14 cellular contexts compared by ENCODE assay signal in the genomic region with DNA sequence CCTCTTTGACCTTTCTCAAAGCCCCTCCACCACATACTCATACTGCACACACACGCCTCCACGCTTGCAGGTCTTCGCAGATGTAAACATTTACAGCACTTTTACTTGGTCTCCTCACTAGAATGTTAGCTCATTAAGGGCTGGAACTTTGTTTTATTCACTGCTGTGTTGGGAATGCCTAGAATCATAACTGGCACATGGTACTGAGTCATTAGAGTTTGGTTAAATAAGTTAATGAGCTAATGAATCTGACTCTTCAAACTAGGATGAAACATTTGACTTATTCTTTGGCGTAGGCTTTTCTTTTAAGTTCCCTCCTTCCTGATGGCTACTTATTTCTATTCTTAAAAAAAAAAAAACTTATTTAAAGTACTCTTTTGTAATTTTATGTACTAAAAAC. TPM values are rescaled to one million over a fixed set of nuclear protein-coding genes. Genes with fewer than 3 reads are reported as not detected.
DNase-seq lines count a peak whose midpoint lies in the region; ATAC-seq and TF ChIP-seq lines count a peak whose summit lies in the region.
"Had no signal": no experiment of that assay in that cellular context is flagged by ENCODE, and none has a peak within 500 bp of the region (broad histone marks: within the 10 kb centered on the region; RNA-seq: fewer than 3 reads in every experiment).

No MANE protein-coding gene starts in this region.

- H2BK5ac ChIP-seq in IMR-90 (ENCODE audit: low read depth, low read length, poor library complexity, severe bottlenecking): no peak overlapping the region

- no peak for TF ChIP-seq POLR2A in IMR-90 (IDR thresholded peaks at IDR 0.05; ENCODE audit: low read depth, low read length)

- intact Hi-C loops in IMR-90 (cut with micrococcal nuclease): no loop called here
- intact Hi-C loops in activated T-helper 2 cell treated with anti-CD3 and anti-CD28 coated beads, Interferon-gamma antibody, Interleukin-2, Interleukin-4, amounts not matched to agents 10 μg/mL and 5 μg/mL and 100 μg/mL, durations not matched to agents 14 hours and 24 hours and 36 hours (cut with micrococcal nuclease): no loop called here

- DNase-seq in IMR-90: peak; percentile 14
- DNase-seq in epithelial cell of esophagus (ENCODE audit: low read depth): peak; percentile 43
- DNase-seq in memory B cell (ENCODE audit: low spot score in 2 of 2): no peak
- no peak for DNase-seq in activated T-helper 2 cell treated with anti-CD3 and anti-CD28 coated beads, Interferon-gamma antibody, Interleukin-2, Interleukin-4, amounts not matched to agents 10 μg/mL and 5 μg/mL and 100 μg/mL, durations not matched to agents 14 hours and 24 hours and 36 hours (ENCODE audit: low spot score)
- DNase-seq in stimulated activated CD4-positive, alpha-beta T cell treated with anti-CD3 and anti-CD28 coated beads, Interleukin-4, amount 100 ng/mL, for 24 hours: no peak
- DNase-seq in NAMALWA (ENCODE audit: low spot score): no peak
- DNase-seq in HuH-7 (ENCODE audit: low spot score): no peak
- DNase-seq: C1 segment of cervical spinal cord; CD4-positive, alpha-beta T cell; DMS79 treated with DMSO at 0.1 percent for 48 hours; EL; H7 had no signal

- no peaks in the 10 kb centered on the region for H3K27me3 Mint-ChIP-seq in memory B cell
- H3K27me3 Mint-ChIP-seq in activated T-helper 2 cell treated with anti-CD3 and anti-CD28 coated beads, Interferon-gamma antibody, Interleukin-2, Interleukin-4, amounts not matched to agents 10 μg/mL and 5 μg/mL and 100 μg/mL, durations not matched to agents 14 hours and 24 hours and 36 hours (ENCODE audit: low read depth): no peaks in the 10 kb centered on the region
- H3K27me3 Mint-ChIP-seq: B cell; CD4-positive, alpha-beta T cell had no signal

- H2AK9ac ChIP-seq in IMR-90 (replicated peaks; ENCODE audit: low read depth, low read length, poor library complexity): no peak overlapping the region

- peak overlapping the region; percentile 72 for H3K27ac Mint-ChIP-seq in memory B cell
- H3K27ac Mint-ChIP-seq in activated T-helper 2 cell treated with anti-CD3 and anti-CD28 coated beads, Interferon-gamma antibody, Interleukin-2, Interleukin-4, amounts not matched to agents 10 μg/mL and 5 μg/mL and 100 μg/mL, durations not matched to agents 14 hours and 24 hours and 36 hours: no peak overlapping the region
- H3K27ac Mint-ChIP-seq: B cell; CD4-positive, alpha-beta T cell had no signal

- CTCF ChIA-PET in IMR-90 (lab: Yijun Ruan, JAX): interaction anchor here (1.2 kb wide), 1 partner anchor 25 kb away, joined by 3 read pairs; no protein-coding TSS in a partner anchor

- H3K79me1 ChIP-seq in IMR-90 (ENCODE audit: low read depth in 1 of 2, low read length in 2 of 2): peaks cover 14 to 26% of the 10 kb centered on the region in 2 experiments; a peak in 3 of 4 replicates

- H3K18ac ChIP-seq in IMR-90 (ENCODE audit: low read depth, low read length): no peak overlapping the region

- H4K8ac ChIP-seq in IMR-90 (ENCODE audit: low read depth in 2 of 2, low read length in 2 of 2): no peak overlapping the region

- no peaks in the 10 kb centered on the region for H3K9me3 Mint-ChIP-seq in memory B cell
- no peaks in the 10 kb centered on the region for H3K9me3 Mint-ChIP-seq in activated T-helper 2 cell treated with anti-CD3 and anti-CD28 coated beads, Interferon-gamma antibody, Interleukin-2, Interleukin-4, amounts not matched to agents 10 μg/mL and 5 μg/mL and 100 μg/mL, durations not matched to agents 14 hours and 24 hours and 36 hours
- H3K9me3 Mint-ChIP-seq: CD4-positive, alpha-beta T cell; GM23338 had no signal

- no peak overlapping the region for H3K56ac ChIP-seq in IMR-90 (ENCODE audit: extremely low read depth, insufficient read depth, low read length)

- H4K20me1 ChIP-seq in IMR-90 (ENCODE audit: insufficient read depth, low read length): no peaks in the 10 kb centered on the region; the same call in 1 of the 2 replicates

- no peak overlapping the region for H2BK15ac ChIP-seq in IMR-90 (ENCODE audit: low read depth, low read length)

- peaks cover 10% of the 10 kb centered on the region for H3K4me1 Mint-ChIP-seq in memory B cell
- H3K4me1 Mint-ChIP-seq in activated T-helper 2 cell treated with anti-CD3 and anti-CD28 coated beads, Interferon-gamma antibody, Interleukin-2, Interleukin-4, amounts not matched to agents 10 μg/mL and 5 μg/mL and 100 μg/mL, durations not matched to agents 14 hours and 24 hours and 36 hours (ENCODE audit: low read depth): peaks cover under 1% of the 10 kb centered on the region

- no peak overlapping the region for H3K23ac ChIP-seq in IMR-90 (ENCODE audit: low read depth, low read length)

- H3K27me3 ChIP-seq in IMR-90 (ENCODE audit: control insufficient read depth, insufficient read depth, low read length): no peaks in the 10 kb centered on the region

- ATAC-seq in IMR-90 (ENCODE audit: low read depth) (no peak; the same call in 1 of the 2 replicates), memory B cell (ENCODE audit: low read depth) (no peak)
- ATAC-seq: GM23338 had no signal

- H3K4me3 ChIP-seq in IMR-90 (ENCODE audit: insufficient read depth, low read depth, low read length): no peak overlapping the region
- no peak overlapping the region for H3K4me3 ChIP-seq in epithelial cell of esophagus (ENCODE audit: low read length)
- H3K4me3 ChIP-seq: GM23338 had no signal

- H4K5ac ChIP-seq in IMR-90 (ENCODE audit: low read depth, low read length): no peak overlapping the region

- no CpG with 5 or more reads among the region's 4 CpGs for WGBS in IMR-90 (ENCODE audit: extremely low coverage in 2 of 2, insufficient read length in 1 of 2), 2 experiments

- H4K91ac ChIP-seq in IMR-90 (ENCODE audit: insufficient read depth, low read depth, low read length): no peak overlapping the region

- POLR2A ChIA-PET in IMR-90 (lab: Charles Lee; ENCODE audit: unreplicated experiment): no interaction called here

- H2BK120ac ChIP-seq in IMR-90 (ENCODE audit: low read depth, low read length): no peak overlapping the region

- TF ChIP-seq RAD21 in IMR-90 (IDR thresholded peaks at IDR 0.05; ENCODE audit: low read length): no peak

- dilution Hi-C loops in IMR-90 (cut with HindIII; ENCODE audit: low sequenced_read_pairs, unreplicated experiment): no loop called here

- no peak overlapping the region for H3K4me2 ChIP-seq in IMR-90 (ENCODE audit: low read depth, low read length)
- H3K4me2 ChIP-seq: GM23338 had no signal

- no peak overlapping the region for H3K14ac ChIP-seq in IMR-90 (replicated peaks; ENCODE audit: low read depth, low read length)

- peaks cover 3% of the 10 kb centered on the region for H3K9me1 ChIP-seq in IMR-90 (ENCODE audit: insufficient read depth, low read length)

- H3K9me3 ChIP-seq in IMR-90 (ENCODE audit: control insufficient read depth, insufficient read depth, low read length): no peaks in the 10 kb centered on the region

- no TSS peak for BruUV-seq in IMR-90 (replicated peaks; lab: Mats Ljungman, UMichigan)

- peaks cover 4% of the 10 kb centered on the region for H3K36me3 ChIP-seq in IMR-90 (ENCODE audit: control insufficient read depth, insufficient read depth, low read length)

- no peak overlapping the region for H3K27ac ChIP-seq in IMR-90 (ENCODE audit: insufficient read depth, low read length)

- H2BK20ac ChIP-seq in IMR-90 (ENCODE audit: low read depth, low read length): no peak overlapping the region

- in situ Hi-C loops in IMR-90 (cut with MboI; ENCODE audit: low sequenced_read_pairs): no loop called here

- H3K4me1 ChIP-seq in IMR-90 (ENCODE audit: control insufficient read depth, insufficient read depth, low read length): peaks cover 4% of the 10 kb centered on the region; the same call in 1 of the 2 replicates

- no peak overlapping the region for H2AK5ac ChIP-seq in IMR-90 (ENCODE audit: low read depth, low read length)

- no peak overlapping the region for H3K9ac ChIP-seq in IMR-90 (ENCODE audit: low read depth, low read length)

- H3K36me3 Mint-ChIP-seq in memory B cell: peaks cover 26% of the 10 kb centered on the region
- peaks cover 44% of the 10 kb centered on the region for H3K36me3 Mint-ChIP-seq in activated T-helper 2 cell treated with anti-CD3 and anti-CD28 coated beads, Interferon-gamma antibody, Interleukin-2, Interleukin-4, amounts not matched to agents 10 μg/mL and 5 μg/mL and 100 μg/mL, durations not matched to agents 14 hours and 24 hours and 36 hours (ENCODE audit: low read depth)

- H3K4ac ChIP-seq in IMR-90 (ENCODE audit: low read depth, low read length): no peak overlapping the region

- H3K4me3 Mint-ChIP-seq in memory B cell: no peak overlapping the region
- H3K4me3 Mint-ChIP-seq in activated T-helper 2 cell treated with anti-CD3 and anti-CD28 coated beads, Interferon-gamma antibody, Interleukin-2, Interleukin-4, amounts not matched to agents 10 μg/mL and 5 μg/mL and 100 μg/mL, durations not matched to agents 14 hours and 24 hours and 36 hours (ENCODE audit: low read depth): no peak overlapping the region
- H3K4me3 Mint-ChIP-seq: B cell; CD4-positive, alpha-beta T cell; GM23338 had no signal

- TF ChIP-seq CTCF in IMR-90 (conservative IDR thresholded peaks at IDR 0.05; ENCODE audit: low read depth, low read length) (no peak), epithelial cell of esophagus (IDR thresholded peaks at IDR 0.05; ENCODE audit: insufficient read depth, low read depth, low read length, missing control alignments) (no peak)

- H2AFZ ChIP-seq in IMR-90 (replicated peaks; ENCODE audit: low read length, poor library complexity): no peak overlapping the region
- H2AFZ ChIP-seq: GM23338 had no signal

TF ChIP-seq in IMR-90, 13 proteins besides CTCF, POLR2A, EP300 and RAD21 (continues in another document):
- TF ChIP-seq, protein P1, sequence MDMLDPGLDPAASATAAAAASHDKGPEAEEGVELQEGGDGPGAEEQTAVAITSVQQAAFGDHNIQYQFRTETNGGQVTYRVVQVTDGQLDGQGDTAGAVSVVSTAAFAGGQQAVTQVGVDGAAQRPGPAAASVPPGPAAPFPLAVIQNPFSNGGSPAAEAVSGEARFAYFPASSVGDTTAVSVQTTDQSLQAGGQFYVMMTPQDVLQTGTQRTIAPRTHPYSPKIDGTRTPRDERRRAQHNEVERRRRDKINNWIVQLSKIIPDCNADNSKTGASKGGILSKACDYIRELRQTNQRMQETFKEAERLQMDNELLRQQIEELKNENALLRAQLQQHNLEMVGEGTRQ (IDR thresholded peaks at IDR 0.05; ENCODE audit: low read depth, low read length): no peak
- TF ChIP-seq CEBPB (IDR thresholded peaks at IDR 0.05; ENCODE audit: low read depth, low read length) (no peak), NFE2L2 (IDR thresholded peaks at IDR 0.05; ENCODE audit: low read depth, low read length) (no peak), MAZ (IDR thresholded peaks at IDR 0.05; ENCODE audit: borderline replicate concordance, low read depth, low read length) (no peak)

RNA-seq across cellular contexts. Expression of a gene that starts 28.9 kb away (rescaled TPM):
- total RNA-seq in IMR-90 (2012; rRNA removed): 29.6 and 46.4 TPM in 2 replicates
- 14.1 and 16.4 TPM in 2 replicates for polyA plus RNA-seq in IMR-90 (2012; rRNA removed)
- 3.6 and 6.5 TPM in 2 replicates for polyA plus RNA-seq in IMR-90 (2012; cell fraction: cytosol; rRNA removed)
- polyA plus RNA-seq in IMR-90 (2012; cell fraction: nucleus; rRNA removed; ENCODE audit: low replicate concordance): 2.6 and 17.5 TPM in 2 replicates
- total RNA-seq in activated T-helper 2 cell treated with anti-CD3 and anti-CD28 coated beads, Interferon-gamma antibody, Interleukin-2, Interleukin-4, amounts not matched to agents 10 μg/mL and 5 μg/mL and 100 μg/mL, durations not matched to agents 14 hours and 24 hours and 36 hours: 33.1 and 33.3 TPM in 2 replicates

Comparison
In these comparisons a context has a peak if more than half of its experiments do, and no peak if none do; other contexts are left out.
1. DNase-seq: peak in IMR-90 (single experiment) and epithelial cell of esophagus (single experiment); none in memory B cell (0 of 2), activated T-helper 2 cell treated with anti-CD3 and anti-CD28 coated beads, Interferon-gamma antibody, Interleukin-2, Interleukin-4, amounts not matched to agents 10 μg/mL and 5 μg/mL and 100 μg/mL, durations not matched to agents 14 hours and 24 hours and 36 hours (single experiment), stimulated activated CD4-positive, alpha-beta T cell treated with anti-CD3 and anti-CD28 coated beads, Interleukin-4, amount 100 ng/mL, for 24 hours (single experiment), NAMALWA (single experiment) and HuH-7 (single experiment).